8 cellular contexts compared by ENCODE assay signal in genomic region chr4:108683479-108683878, GRCh38. TPM values are rescaled to one million over a fixed set of nuclear protein-coding genes. Genes with fewer than 3 reads are reported as not detected.
DNase-seq lines count a peak whose midpoint lies in the region; ATAC-seq, FAIRE-seq and TF ChIP-seq lines count a peak whose summit lies in the region.

No MANE protein-coding gene starts in this region.

- H3K27ac Mint-ChIP-seq in activated CD4-positive, alpha-beta T cell treated with anti-CD3 and anti-CD28 coated beads, Interleukin-2, amount 10 ng/mL, durations not matched to agents 24 days and 14 days = no peak overlapping the region
- no peak overlapping the region for H3K27ac Mint-ChIP-seq in Calu3 (ENCODE audit: unreplicated experiment)

- no peaks in the 10 kb centered on the region for H3K36me3 ChIP-seq in small intestine (ENCODE audit: control insufficient read depth in 2 of 2, insufficient read depth in 2 of 2, low read length in 2 of 2)

- TF ChIP-seq CTCF in Calu3 (IDR thresholded peaks at IDR 0.05; ENCODE audit: unreplicated experiment) = no peak

- FAIRE-seq in small intestine (lab: Jason Lieb, UNC) = no peak

- no peaks in the 10 kb centered on the region for H3K9me3 ChIP-seq in small intestine (ENCODE audit: control insufficient read depth, low read depth)

- 14 to 25% (median 18%) methylated on average over 5 of the region's 5 CpGs for WGBS in small intestine, 3 donors

- no peaks in the 10 kb centered on the region for H3K4me1 ChIP-seq in small intestine (ENCODE audit: control insufficient read depth in 2 of 2, insufficient read depth in 1 of 2, low read depth in 1 of 2, low read length in 1 of 2)

- H3K4me1 Mint-ChIP-seq in activated CD4-positive, alpha-beta T cell treated with anti-CD3 and anti-CD28 coated beads, Interleukin-2, amount 10 ng/mL, durations not matched to agents 24 days and 14 days = peaks cover 2% of the 10 kb centered on the region
- H3K4me1 Mint-ChIP-seq in Calu3 (ENCODE audit: low read depth, unreplicated experiment) = no peaks in the 10 kb centered on the region

- H3K9me3 Mint-ChIP-seq in activated CD4-positive, alpha-beta T cell treated with anti-CD3 and anti-CD28 coated beads, Interleukin-2, amount 10 ng/mL, durations not matched to agents 24 days and 14 days = peaks cover 5% of the 10 kb centered on the region
- peaks cover 3% of the 10 kb centered on the region for H3K9me3 Mint-ChIP-seq in Calu3 (ENCODE audit: low read depth, unreplicated experiment)

- no peak overlapping the region for H3K4me3 ChIP-seq in small intestine (ENCODE audit: low read depth in 1 of 2, low read length in 2 of 2)

- no TSS peak for BruUV-seq in Calu3 (replicated peaks; lab: Mats Ljungman, UMichigan)

- peaks cover 2% of the 10 kb centered on the region for H3K36me3 Mint-ChIP-seq in activated CD4-positive, alpha-beta T cell treated with anti-CD3 and anti-CD28 coated beads, Interleukin-2, amount 10 ng/mL, durations not matched to agents 24 days and 14 days (ENCODE audit: low read depth)
- H3K36me3 Mint-ChIP-seq in Calu3 (ENCODE audit: insufficient read depth, unreplicated experiment) = no peaks in the 10 kb centered on the region

- CTCF ChIA-PET in Calu3 (lab: Charles Lee) = no interaction called here

- intact Hi-C loops in activated CD4-positive, alpha-beta T cell treated with anti-CD3 and anti-CD28 coated beads, Interleukin-2, amount 10 ng/mL, durations not matched to agents 24 days and 14 days (cut with micrococcal nuclease) = no loop called here
- intact Hi-C loops in Calu3 (cut with micrococcal nuclease; ENCODE audit: unreplicated experiment) = loop anchor here (1.0 to 2.0 kb wide), 3 partner anchors 99 to 723 kb away; no protein-coding TSS in a partner anchor

- H3K27me3 Mint-ChIP-seq in activated CD4-positive, alpha-beta T cell treated with anti-CD3 and anti-CD28 coated beads, Interleukin-2, amount 10 ng/mL, durations not matched to agents 24 days and 14 days = peaks cover 3% of the 10 kb centered on the region
- H3K27me3 Mint-ChIP-seq in Calu3 (ENCODE audit: unreplicated experiment) = no peaks in the 10 kb centered on the region

- DNase-seq in NCI-H2196 (lab: John Stamatoyannopoulos, UW; ENCODE audit: unreplicated experiment) = peak; percentile 1
- DNase-seq in NCI-H2196 treated with DMSO at 0.1 percent for 48 hours (lab: John Stamatoyannopoulos, UW; ENCODE audit: unreplicated experiment) = no peak
- peak; percentile 49 for DNase-seq in NCI-H69 (lab: John Stamatoyannopoulos, UW)
- peak; percentile 38 for DNase-seq in fibroblast of gingiva (ENCODE audit: low read depth)
- DNase-seq in small intestine = peak; percentile 35
- DNase-seq in activated CD4-positive, alpha-beta T cell treated with anti-CD3 and anti-CD28 coated beads, Interleukin-2, amount 10 ng/mL, durations not matched to agents 24 days and 14 days = no peak
- DNase-seq in Calu3 = no peak

- no peak overlapping the region for H3K27ac ChIP-seq in small intestine (ENCODE audit: low read depth in 1 of 2, low read length in 1 of 2)

- ATAC-seq in HG03469 (IDR thresholded peaks at IDR 0.05; ENCODE audit: unreplicated experiment) = no peak

- no peaks in the 10 kb centered on the region for H3K27me3 ChIP-seq in small intestine (ENCODE audit: control insufficient read depth in 2 of 2, insufficient read depth in 2 of 2, low read length in 2 of 2)

- H3K4me3 Mint-ChIP-seq in activated CD4-positive, alpha-beta T cell treated with anti-CD3 and anti-CD28 coated beads, Interleukin-2, amount 10 ng/mL, durations not matched to agents 24 days and 14 days = no peak overlapping the region
- no peak overlapping the region for H3K4me3 Mint-ChIP-seq in Calu3 (ENCODE audit: low read depth, unreplicated experiment)

RNA-seq across cellular contexts. Expression of gene OSTC, which starts 33.1 kb away (rescaled TPM):
- 100 to 1,000 TPM in 2 of 3 donors, 10 to 100 TPM in 1; 92.4 to 228 (median 117) TPM for polyA plus RNA-seq in small intestine
- 91.2 and 93.3 TPM in 2 replicates for total RNA-seq in activated CD4-positive, alpha-beta T cell treated with anti-CD3 and anti-CD28 coated beads, Interleukin-2, amount 10 ng/mL, durations not matched to agents 24 days and 14 days
- total RNA-seq in Calu3 (2022) = 74.0 and 82.7 TPM in 2 replicates

Comparison
In these comparisons a context has a peak if more than half of its experiments do, and no peak if none do; other contexts are left out.
1. DNase-seq: peak in NCI-H2196 (single experiment), NCI-H69 (single experiment), fibroblast of gingiva (single experiment) and small intestine (single experiment); none in NCI-H2196 treated with DMSO at 0.1 percent for 48 hours (single experiment), activated CD4-positive, alpha-beta T cell treated with anti-CD3 and anti-CD28 coated beads, Interleukin-2, amount 10 ng/mL, durations not matched to agents 24 days and 14 days (single experiment) and Calu3 (single experiment).